27 cellular contexts compared by ENCODE assay signal in the genomic region with DNA sequence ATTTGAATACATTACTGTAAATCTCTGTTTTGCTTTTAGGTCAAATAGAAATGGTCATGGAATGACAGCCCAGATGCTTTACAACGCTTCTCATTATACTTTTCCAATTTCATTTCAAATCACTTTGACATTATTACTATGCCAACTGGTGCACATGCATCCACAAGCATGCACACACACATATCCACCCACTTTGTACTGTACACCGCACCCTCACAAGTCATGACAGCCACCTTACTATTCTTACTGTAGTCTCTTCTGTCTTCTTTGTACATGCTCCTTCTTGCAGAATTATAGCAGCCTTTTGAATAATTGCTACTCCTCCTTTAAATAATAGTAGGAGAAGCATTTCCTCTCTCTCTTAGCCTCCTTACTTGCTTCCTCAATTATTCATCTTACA.
"Had no signal": no experiment of that assay in that cellular context is flagged by ENCODE, and none has a peak within 500 bp of the region (broad histone marks: within the 10 kb centered on the region; RNA-seq: fewer than 3 reads in every experiment).

No MANE protein-coding gene starts in this region.

- H3K27ac ChIP-seq: neural progenitor cell, ovary, parathyroid adenoma, psoas muscle, right lobe of liver, sigmoid colon, stomach, thoracic aorta, thyroid gland, tibial nerve, upper lobe of left lung, vagina had no signal

- H3K4me1 ChIP-seq: neural progenitor cell, parathyroid adenoma, psoas muscle, right lobe of liver, sigmoid colon, stomach, thyroid gland, tibial nerve, upper lobe of left lung, vagina had no signal

- H3K36me3 ChIP-seq: neural progenitor cell, ovary, right lobe of liver, sigmoid colon, stomach, thoracic aorta, thyroid gland, tibial nerve, upper lobe of left lung, vagina had no signal

- H3K9me3 ChIP-seq: ovary, psoas muscle, right lobe of liver, sigmoid colon, stomach, thoracic aorta, thyroid gland, tibial nerve, upper lobe of left lung, vagina had no signal

- DNase-seq: naive thymus-derived CD8-positive, alpha-beta T cell; nephron progenitor cell; occipital lobe; ovary; posterior cingulate gyrus; psoas muscle; right cardiac atrium; right lobe of liver; sigmoid colon; small intestine; stimulated activated CD4-positive, alpha-beta T cell treated with anti-CD3 and anti-CD28 coated beads, Interleukin-15, amount 100 ng/mL, for 24 hours; stimulated activated CD4-positive, alpha-beta T cell treated with anti-CD3 and anti-CD28 coated beads, Interleukin-2, amount 100 ng/mL, for 24 hours; stimulated activated CD4-positive, alpha-beta T cell treated with anti-CD3 and anti-CD28 coated beads, Interleukin-2, amount 100 ng/mL, for 48 hours; stimulated activated CD4-positive, alpha-beta T cell treated with anti-CD3 and anti-CD28 coated beads, Interleukin-4, amount 100 ng/mL, for 24 hours; stimulated activated naive B cell treated with anti-CD40 and anti-IgM and Interleukin-4, amounts not matched to agents 10 μg/mL and 1 μg/mL and 100 μg/mL, for 72 hours; stimulated activated naive CD4-positive, alpha-beta T cell treated with Interleukin-2 at 50 U/mL for 16 hours; stomach; thyroid gland; trophoblast cell; upper lobe of left lung had no signal

- H2AFZ ChIP-seq: neural progenitor cell, parathyroid adenoma had no signal

- H3K9ac ChIP-seq: neural progenitor cell, parathyroid adenoma had no signal

- H3K4me3 ChIP-seq: neural progenitor cell, ovary, psoas muscle, right lobe of liver, sigmoid colon, stomach, thoracic aorta, thyroid gland, tibial nerve, upper lobe of left lung, vagina had no signal

- H3K27me3 ChIP-seq: neural progenitor cell, ovary, right lobe of liver, sigmoid colon, stomach, thyroid gland, tibial nerve, upper lobe of left lung, vagina had no signal

- ATAC-seq: naive thymus-derived CD8-positive, alpha-beta T cell; natural killer cell treated with Interleukin-12 subunit alpha and Interleukin-12 subunit beta and Interleukin-15 and Interleukin-18, amount 100 ng/mL, for 72 hours; psoas muscle; right cardiac atrium; right lobe of liver; stimulated activated effector memory CD8-positive, alpha-beta T cell treated with anti-CD3 and anti-CD28 coated beads, Interleukin-12 subunit alpha, Interleukin-12 subunit beta, amount 100 ng/mL, for 72 hours; stimulated activated naive B cell treated with anti-CD40 and anti-IgM and Interleukin-4, amounts not matched to agents 10 μg/mL and 1 μg/mL and 100 μg/mL, for 72 hours had no signal

- H3K4me2 ChIP-seq: neural progenitor cell had no signal

- H3K79me2 ChIP-seq: parathyroid adenoma had no signal
